8 cellular contexts compared by ENCODE assay signal in the genomic region with DNA sequence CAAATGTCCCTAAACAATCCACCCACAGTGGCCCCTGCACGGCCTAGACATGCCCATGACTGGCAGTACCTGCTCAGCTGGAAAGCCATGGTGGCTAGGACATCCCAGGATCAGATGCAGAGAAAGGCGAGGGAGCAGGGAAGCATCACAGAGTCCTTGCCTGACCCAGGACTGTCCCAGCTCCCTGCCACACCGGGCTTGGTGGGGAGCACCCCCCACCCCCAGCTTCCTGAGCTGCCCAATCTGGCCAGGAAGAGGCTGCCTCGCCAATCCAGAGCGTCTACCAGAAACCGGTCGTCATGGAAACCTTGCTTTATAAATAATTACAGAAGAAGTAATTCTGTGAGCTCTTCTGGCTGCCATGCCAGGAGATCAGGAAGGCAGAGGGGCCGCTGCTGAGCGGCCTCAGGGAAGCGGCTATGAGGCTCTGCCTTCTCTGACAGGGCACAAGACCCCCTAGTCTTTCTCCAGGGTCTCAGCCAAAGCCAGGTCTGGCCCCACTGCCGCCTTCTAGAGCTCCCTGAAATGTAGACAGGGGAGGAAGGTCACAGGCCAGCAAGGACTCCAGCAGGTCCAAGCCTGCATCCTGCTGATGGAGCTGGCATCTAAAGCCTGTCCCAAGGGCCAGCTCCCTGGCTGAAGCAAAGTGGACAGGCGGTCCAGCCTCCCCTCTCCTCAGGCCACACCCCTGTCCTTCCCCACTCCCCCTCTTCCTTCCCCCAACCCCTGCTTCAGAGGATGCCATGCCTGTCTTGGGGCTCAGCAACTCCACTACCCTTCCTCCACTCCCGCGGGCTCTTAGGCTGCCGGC. TPM values are rescaled to one million over a fixed set of nuclear protein-coding genes. Genes with fewer than 3 reads are reported as not detected.
DNase-seq lines count a peak whose midpoint lies in the region; FAIRE-seq and TF ChIP-seq lines count a peak whose summit lies in the region.

No MANE protein-coding gene starts in this region.

- peaks cover 4% of the 10 kb centered on the region for H4K20me1 ChIP-seq in keratinocyte (ENCODE audit: control insufficient read depth, extremely low read depth, insufficient read depth, low read length)

- peak overlapping the region; percentile 69 for H3K9ac ChIP-seq in keratinocyte (ENCODE audit: control insufficient read depth, extremely low read depth, insufficient read depth, low read length)

- TF ChIP-seq CTCF in keratinocyte (optimal IDR thresholded peaks at IDR 0.05 in 1 of 3, IDR thresholded peaks at IDR 0.05 in 1 of 3, conservative IDR thresholded peaks at IDR 0.05 in 1 of 3; ENCODE audit: extremely low read depth in 1 of 3, insufficient read depth in 2 of 3, low read length in 3 of 3) = no peak

- dilution Hi-C loops in keratinocyte (cut with MboI; ENCODE audit: extremely low pct_ligation_motif_present, low sequenced_read_pairs) = no loop called here

- no peaks in the 10 kb centered on the region for H3K9me3 ChIP-seq in keratinocyte (ENCODE audit: control insufficient read depth, low read depth, low read length)

- H3K4me2 ChIP-seq in keratinocyte (ENCODE audit: control insufficient read depth, extremely low read depth, insufficient read depth, low read depth, low read length) = peak overlapping the region; percentile 81

- FAIRE-seq in keratinocyte (lab: Jason Lieb, UNC) = peak; percentile 26

- H3K36me3 ChIP-seq in keratinocyte (ENCODE audit: control insufficient read depth in 2 of 2, extremely low read depth in 1 of 2, insufficient read depth in 2 of 2, low read length in 2 of 2) = peaks cover 7 to 8% of the 10 kb centered on the region in 2 experiments

- peak overlapping the region; percentile 49 for H3K27ac ChIP-seq in angular gyrus (ENCODE audit: low read depth, low read length)
- H3K27ac ChIP-seq in keratinocyte (ENCODE audit: control insufficient read depth, insufficient read depth, low read length) = peak overlapping the region; percentile 84

- H3K4me3 ChIP-seq in keratinocyte (ENCODE audit: control insufficient read depth in 2 of 3, extremely low read depth in 1 of 3, insufficient read depth in 2 of 3, low read depth in 1 of 3, low read length in 3 of 3) = peak overlapping the region in 2 of 3 experiments; percentile 13 to 35

- H3K9me1 ChIP-seq in keratinocyte (ENCODE audit: control insufficient read depth, extremely low read depth, insufficient read depth, low read length) = peaks cover 6% of the 10 kb centered on the region

- DNase-seq in activated naive CD4-positive, alpha-beta T cell treated with Interleukin-2 at 50 U/mL for 16 hours = peak; percentile 45
- no peak for DNase-seq in activated naive CD4-positive, alpha-beta T cell treated with anti-CD3 and anti-CD28 coated beads, Interleukin-2, amount 50 U/mL, for 16 hours
- DNase-seq in NCI-H226 (peak; percentile 60), keratinocyte (ENCODE audit: low read depth, low spot score) (no peak), iPS-NIHi11 (ENCODE audit: low spot score) (no peak), DMS153 (lab: John Stamatoyannopoulos, UW) (no peak)
- DNase-seq in stimulated activated naive CD4-positive, alpha-beta T cell treated with Interleukin-2 at 50 U/mL for 16 hours (lab: John Stamatoyannopoulos, UW) = peak; percentile 40

- no peaks in the 10 kb centered on the region for H3K27me3 ChIP-seq in keratinocyte (ENCODE audit: control insufficient read depth, extremely low read depth, insufficient read depth, low read length)

- no peak overlapping the region for H2AFZ ChIP-seq in keratinocyte (ENCODE audit: control insufficient read depth, low read length)

- peaks cover 76% of the 10 kb centered on the region for H3K79me2 ChIP-seq in keratinocyte (ENCODE audit: control insufficient read depth, insufficient read depth, low read length)

- H3K4me1 ChIP-seq in keratinocyte (ENCODE audit: control insufficient read depth, extremely low read depth, insufficient read depth, low read length) = peaks cover 63% of the 10 kb centered on the region

RNA-seq across cellular contexts. Expression of gene ACOT7, which starts 34.6 kb away (rescaled TPM):
- polyA plus RNA-seq in keratinocyte = 195 to 349 TPM (median 226 TPM) in 3 replicates
- 45.1 TPM for polyA plus RNA-seq in keratinocyte (2011; ENCODE audit: low read depth)
- polyA plus RNA-seq in keratinocyte (2011; cell fraction: cytosol; rRNA removed) = 181 and 317 TPM in 2 replicates
- polyA plus RNA-seq in keratinocyte (2011; cell fraction: nucleus; rRNA removed) = 182 and 242 TPM in 2 replicates
- 89.4 and 275 TPM in 2 replicates for polyA plus RNA-seq in keratinocyte (2012; ENCODE audit: low replicate concordance)
- polyA minus RNA-seq in keratinocyte = 126 to 203 TPM (median 149 TPM) in 3 replicates
- 156 TPM for polyA minus RNA-seq in keratinocyte (2011; cell fraction: cytosol; rRNA and poly(A)+ RNA removed)
- polyA minus RNA-seq in keratinocyte (2011; cell fraction: nucleus; rRNA and poly(A)+ RNA removed) = 79.8 and 80.3 TPM in 2 replicates

Comparison
In these comparisons a context has a peak if more than half of its experiments do, and no peak if none do; other contexts are left out.
1. DNase-seq: peak in activated naive CD4-positive, alpha-beta T cell treated with Interleukin-2 at 50 U/mL for 16 hours (single experiment), NCI-H226 (single experiment) and stimulated activated naive CD4-positive, alpha-beta T cell treated with Interleukin-2 at 50 U/mL for 16 hours (single experiment); none in activated naive CD4-positive, alpha-beta T cell treated with anti-CD3 and anti-CD28 coated beads, Interleukin-2, amount 50 U/mL, for 16 hours (single experiment), keratinocyte (single experiment), iPS-NIHi11 (single experiment) and DMS153 (single experiment).